In genomic region chr1:180646547-180646946, GRCh38 we compare ENCODE assay signal across 20 cellular contexts. TPM values are rescaled to one million over a fixed set of nuclear protein-coding genes. Genes with fewer than 3 reads are reported as not detected.
DNase-seq lines count a peak whose midpoint lies in the region; ATAC-seq lines count a peak whose summit lies in the region.
"Had no signal": no experiment of that assay in that cellular context is flagged by ENCODE, and none has a peak within 500 bp of the region (broad histone marks: within the 10 kb centered on the region; RNA-seq: fewer than 3 reads in every experiment).

No MANE protein-coding gene starts in this region.

- peak; percentile 54 for ATAC-seq in GM19025 (IDR thresholded peaks at IDR 0.05; ENCODE audit: low read depth, unreplicated experiment)
- ATAC-seq in HG02798 (IDR thresholded peaks at IDR 0.05; ENCODE audit: poor library complexity, unreplicated experiment), result peak; percentile 52
- ATAC-seq in T-helper 17 cell, result no peak
- ATAC-seq in GM18867 (IDR thresholded peaks at IDR 0.05; ENCODE audit: unreplicated experiment), result no peak
- ATAC-seq: GM23338, HCT116 had no signal

- no peak overlapping the region for H3K4me3 Mint-ChIP-seq in activated T-cell treated with anti-CD3 and anti-CD28 coated beads, Interleukin-2, amount 50 U/mL, for 24 hours
- H3K4me3 Mint-ChIP-seq in T-helper 17 cell, result peak overlapping the region; percentile 41
- H3K4me3 Mint-ChIP-seq: B cell; CD4-positive, alpha-beta T cell; GM23338 had no signal

- peaks cover 39% of the 10 kb centered on the region for H3K4me1 Mint-ChIP-seq in activated T-cell treated with anti-CD3 and anti-CD28 coated beads, Interleukin-2, amount 50 U/mL, for 24 hours (ENCODE audit: low read depth)
- peaks cover 29% of the 10 kb centered on the region for H3K4me1 Mint-ChIP-seq in T-helper 17 cell
- H3K4me1 Mint-ChIP-seq: GM23338 had no signal

- H3K36me3 Mint-ChIP-seq in activated T-cell treated with anti-CD3 and anti-CD28 coated beads, Interleukin-2, amount 50 U/mL, for 24 hours (ENCODE audit: low read depth), result peaks cover 57% of the 10 kb centered on the region
- H3K36me3 Mint-ChIP-seq in T-helper 17 cell (ENCODE audit: low read depth), result peaks cover 3% of the 10 kb centered on the region

- no peaks in the 10 kb centered on the region for H3K27me3 Mint-ChIP-seq in activated T-cell treated with anti-CD3 and anti-CD28 coated beads, Interleukin-2, amount 50 U/mL, for 24 hours
- no peaks in the 10 kb centered on the region for H3K27me3 Mint-ChIP-seq in T-helper 17 cell
- H3K27me3 Mint-ChIP-seq: B cell; CD4-positive, alpha-beta T cell had no signal

- H3K27ac Mint-ChIP-seq in activated T-cell treated with anti-CD3 and anti-CD28 coated beads, Interleukin-2, amount 50 U/mL, for 24 hours, result peak overlapping the region; percentile 9
- no peak overlapping the region for H3K27ac Mint-ChIP-seq in T-helper 17 cell
- H3K27ac Mint-ChIP-seq: B cell; CD4-positive, alpha-beta T cell; GM23338 had no signal

- DNase-seq in activated T-cell treated with anti-CD3 and anti-CD28 coated beads, Interleukin-2, amount 50 U/mL, for 24 hours, result no peak
- no peak for DNase-seq in activated T-cell treated with anti-CD3 and anti-CD28 coated beads, Interleukin-2, amount 50 U/mL, for 1 hour
- no peak for DNase-seq in T-helper 17 cell
- DNase-seq in NCI-H345 treated with DMSO at 0.1 percent for 48 hours (lab: John Stamatoyannopoulos, UW; ENCODE audit: unreplicated experiment), result no peak
- DNase-seq in NCI-H446 (lab: John Stamatoyannopoulos, UW), result no peak
- DNase-seq: CD4-positive, alpha-beta T cell; DMS79; IMR-90; Kasumi-1; NCI-H1105 treated with DMSO at 0.1 percent for 48 hours; NCI-H187; NCI-H446 treated with DMSO at 0.1 percent for 48 hours; RPMI8226; SIG-M5 had no signal

- no peaks in the 10 kb centered on the region for H3K9me3 ChIP-seq in T-helper 17 cell (ENCODE audit: control insufficient read depth, low read length, poor library complexity, severe bottlenecking)

- H3K9me3 Mint-ChIP-seq in activated T-cell treated with anti-CD3 and anti-CD28 coated beads, Interleukin-2, amount 50 U/mL, for 24 hours, result peaks cover 8% of the 10 kb centered on the region
- H3K9me3 Mint-ChIP-seq: CD4-positive, alpha-beta T cell; GM23338 had no signal

RNA-seq across cellular contexts. Expression of gene XPR1, which starts 14.7 kb away (rescaled TPM):
- 10 to 100 TPM; 18.6 to 18.9 TPM for total RNA-seq in T-helper 17 cell

Comparison
In these comparisons a context has a peak if more than half of its experiments do, and no peak if none do; other contexts are left out.
1. ATAC-seq: peak in GM19025 (single experiment) and HG02798 (single experiment); none in T-helper 17 cell (single experiment) and GM18867 (single experiment).